ENCODE assay signal across 8 cellular contexts in the genomic region with DNA sequence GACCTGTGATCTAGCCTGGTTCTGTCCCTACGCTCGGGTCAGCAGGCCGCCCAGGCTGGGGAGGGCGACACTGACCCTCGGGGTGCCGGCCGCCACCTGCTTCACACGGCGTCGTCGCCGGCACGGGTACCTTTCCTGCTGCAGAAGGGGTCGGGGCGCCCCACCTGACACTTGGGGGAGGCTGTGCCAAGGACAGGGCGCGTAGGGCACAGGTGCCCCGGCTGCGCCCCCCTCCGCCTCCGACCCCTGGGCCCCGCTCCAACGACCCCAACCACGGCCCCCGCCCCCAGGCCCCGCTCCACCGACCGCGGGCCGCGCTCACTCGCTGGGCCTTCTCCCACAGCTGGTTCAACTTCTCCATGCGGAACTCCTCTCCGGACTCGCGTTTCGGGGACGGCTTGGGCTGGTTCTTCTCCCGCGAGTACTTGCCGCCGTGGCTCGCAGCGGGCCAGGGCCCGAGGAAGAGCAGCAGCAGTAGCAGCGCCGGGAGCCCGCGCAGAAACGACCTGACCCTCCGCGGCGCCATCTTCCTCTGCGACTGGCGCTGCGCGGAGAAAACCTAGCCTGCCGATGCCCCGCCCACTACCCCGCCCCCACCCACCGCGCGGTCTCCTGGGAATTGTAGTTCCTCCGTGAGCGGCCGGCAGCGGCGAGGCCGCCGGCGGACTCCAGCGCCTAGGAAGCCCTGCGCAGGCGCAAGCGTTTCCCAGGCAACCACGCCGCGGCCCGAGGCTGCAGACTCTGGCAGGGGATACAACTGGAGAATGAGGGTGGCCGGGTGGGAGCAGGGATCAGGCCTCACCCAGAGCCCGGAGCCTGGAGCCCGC. TPM values are rescaled to one million over a fixed set of nuclear protein-coding genes. Genes with fewer than 3 reads are reported as not detected.
A peak's percentile ranks its signal among the peaks of the same experiment; 100 is the strongest.
DNase-seq lines count a peak whose midpoint lies in the region; ATAC-seq, FAIRE-seq and TF ChIP-seq lines count a peak whose summit lies in the region.

Gene LRPAP1, minus strand, starts transcription at position 536 of the 827 bp plus-strand sequence. Its CDS starts 10 bp downstream, at position 526.

- 0 out of 2 replicates have a peak, but pooled peaks cover 3% of the 10 kb centered on the region for H3K36me3 Mint-ChIP-seq in WTC11
- peaks cover 0 to 5% (median 4%) of the 10 kb centered on the region in 3 donors for H3K36me3 Mint-ChIP-seq in immature natural killer cell

- intact Hi-C loops in spleen (cut with DNase I; ENCODE audit: low total_unique reads), result no loop called here

- CTCF ChIA-PET in A549 (lab: Yijun Ruan, JAX), result no interaction called here
- CTCF ChIA-PET in WTC11 (lab: Charles Lee), result no interaction called here

- H3K27me3 ChIP-seq in bronchial epithelial cell (ENCODE audit: control insufficient read depth, insufficient read depth, low read length) (no peaks in the 10 kb centered on the region), spleen (replicated peaks in 1 of 7) (no peaks in the 10 kb centered on the region)

- TF ChIP-seq CTCF in A549 (IDR thresholded peaks at IDR 0.05) (no peak), WTC11 (IDR thresholded peaks at IDR 0.05) (no peak), bronchial epithelial cell (IDR thresholded peaks at IDR 0.05; ENCODE audit: insufficient read depth, low read length, severe bottlenecking) (no peak), spleen (IDR thresholded peaks at IDR 0.05 in 8 of 11, conservative IDR thresholded peaks at IDR 0.05 in 3 of 11) (peak in 1 of 11 experiments; percentile 26)

- no peak for TF ChIP-seq RAD21 in A549 (conservative IDR thresholded peaks at IDR 0.05 in 1 of 2, IDR thresholded peaks at IDR 0.05 in 1 of 2)

- TF ChIP-seq EP300 in A549 (IDR thresholded peaks at IDR 0.05), result no peak

- H3K4me2 ChIP-seq in A549, result peak within 1 kb of the TSS; percentile 96

- H3K4me1 Mint-ChIP-seq in WTC11 (peaks cover 17% of the 10 kb centered on the region), immature natural killer cell (peaks cover 30 to 40% of the 10 kb centered on the region in 2 donors)

- H3K4me3 Mint-ChIP-seq in WTC11 (peak within 1 kb of the TSS; percentile 99), immature natural killer cell (peak within 1 kb of the TSS; percentile 97 to 100 (median 99))

- H3K4me1 ChIP-seq in A549 (peaks cover 8% of the 10 kb centered on the region; the same call in 2 of the 3 replicates), spleen (peaks cover 28 to 60% (median 52%) of the 10 kb centered on the region in 6 donors)

- no peak for FAIRE-seq in A549 (lab: Jason Lieb, UNC)
- no peak for FAIRE-seq in bronchial epithelial cell (lab: Jason Lieb, UNC)

- no peaks in the 10 kb centered on the region for H3K9me3 ChIP-seq in A549
- H3K9me3 ChIP-seq in spleen, result no peaks in the 10 kb centered on the region

- POLR2A ChIA-PET in A549 (lab: Yijun Ruan, JAX) (no interaction called here), WTC11 (lab: Charles Lee) (no interaction called here)

- H3K27me3 Mint-ChIP-seq in WTC11 (ENCODE audit: low read depth) (peaks cover 37% of the 10 kb centered on the region), immature natural killer cell (ENCODE audit: low read depth in 3 of 3) (peaks cover 0 to 6% (median 5%) of the 10 kb centered on the region in 3 donors)

- H3K27ac ChIP-seq in A549, result peak within 1 kb of the TSS; percentile 87 to 93
- peak within 1 kb of the TSS; percentile 62 to 90 (median 78) for H3K27ac ChIP-seq in spleen

- TF ChIP-seq POLR2A in A549 (IDR thresholded peaks at IDR 0.05; ENCODE audit: low read length), result peak; percentile 92
- TF ChIP-seq POLR2A in spleen (IDR thresholded peaks at IDR 0.05), result peak; percentile 37 to 95 (median 43)

- WGBS in A549 (ENCODE audit: missing lambda C conversion rate), result 0% methylated on average over 7 of the region's 82 CpGs
- 0 to 1% (median 0%) methylated on average over 16 to 82 of the region's 82 CpGs for WGBS in spleen, 5 donors

- ATAC-seq in A549 (peak; percentile 94 to 97), GM18867 (IDR thresholded peaks at IDR 0.05; ENCODE audit: unreplicated experiment) (peak; percentile 76), HG03103 (IDR thresholded peaks at IDR 0.05; ENCODE audit: low read depth, unreplicated experiment) (peak; percentile 62), WTC11 (peak; percentile 92)

- peak; percentile 81 to 97 for DNase-seq in A549 (ENCODE audit: low read depth in 1 of 2, low spot score in 1 of 2)
- peak; percentile 92 for DNase-seq in NCI-H2227 (lab: John Stamatoyannopoulos, UW; ENCODE audit: unreplicated experiment)
- DNase-seq in WTC11 (ENCODE audit: low spot score), result peak; percentile 96
- peak; percentile 69 for DNase-seq in bronchial epithelial cell (ENCODE audit: low read depth)
- DNase-seq in immature natural killer cell, result peak; percentile 83 to 87 (median 87)
- DNase-seq in spleen, result peak; percentile 98

- no peaks in the 10 kb centered on the region for H3K9me3 Mint-ChIP-seq in WTC11
- peaks cover 0 to 5% (median 2%) of the 10 kb centered on the region in 6 donors for H3K9me3 Mint-ChIP-seq in immature natural killer cell

- H3K36me3 ChIP-seq in bronchial epithelial cell (ENCODE audit: control insufficient read depth, insufficient read depth, low read length) (peaks cover 23% of the 10 kb centered on the region), spleen (peaks cover 0 to 27% (median 9%) of the 10 kb centered on the region in 6 donors)

- H3K27ac Mint-ChIP-seq in WTC11 (peak within 1 kb of the TSS; percentile 94), immature natural killer cell (peak within 1 kb of the TSS; percentile 80 to 95 (median 91))

- peak within 1 kb of the TSS; percentile 92 for H3K4me3 ChIP-seq in A549
- H3K4me3 ChIP-seq in bronchial epithelial cell (ENCODE audit: low read depth, low read length), result peak within 1 kb of the TSS; percentile 91
- H3K4me3 ChIP-seq in spleen, result peak within 1 kb of the TSS; percentile 71 to 94 (median 86)

TF ChIP-seq in A549, 52 proteins besides CTCF, POLR2A, EP300 and RAD21 (continues in another document):
- TF ChIP-seq PHF8 (IDR thresholded peaks at IDR 0.05; ENCODE audit: borderline replicate concordance, low read depth), result peak; percentile 97
- no peak for TF ChIP-seq MAZ (IDR thresholded peaks at IDR 0.05; ENCODE audit: borderline replicate concordance, low read depth, low read length)
- peak; percentile 59 to 82; a peak in 4 of 5 replicates for TF ChIP-seq JUN (IDR thresholded peaks at IDR 0.05)
- no peak for TF ChIP-seq MAFK (IDR thresholded peaks at IDR 0.05; ENCODE audit: partially characterized antibody)
- TF ChIP-seq MAX (IDR thresholded peaks at IDR 0.05), result no peak; the same call in 1 of the 2 replicates
- TF ChIP-seq, protein P1, sequence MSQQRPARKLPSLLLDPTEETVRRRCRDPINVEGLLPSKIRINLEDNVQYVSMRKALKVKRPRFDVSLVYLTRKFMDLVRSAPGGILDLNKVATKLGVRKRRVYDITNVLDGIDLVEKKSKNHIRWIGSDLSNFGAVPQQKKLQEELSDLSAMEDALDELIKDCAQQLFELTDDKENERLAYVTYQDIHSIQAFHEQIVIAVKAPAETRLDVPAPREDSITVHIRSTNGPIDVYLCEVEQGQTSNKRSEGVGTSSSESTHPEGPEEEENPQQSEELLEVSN (IDR thresholded peaks at IDR 0.05; ENCODE audit: borderline replicate concordance, low read depth), result peak; percentile 7; the same call in 1 of the 2 replicates

TF ChIP-seq in WTC11, 78 proteins besides CTCF, POLR2A, EP300 and RAD21 (continues in another document):
- TF ChIP-seq NFATC4 (CRISPR knock-in tag; IDR thresholded peaks at IDR 0.05) (no peak), CDX4 (CRISPR knock-in tag; IDR thresholded peaks at IDR 0.05; ENCODE audit: borderline replicate concordance) (no peak), ZNF121 (CRISPR knock-in tag; IDR thresholded peaks at IDR 0.05) (no peak), MLX (CRISPR knock-in tag; IDR thresholded peaks at IDR 0.05) (no peak), GTF2I (CRISPR knock-in tag; conservative IDR thresholded peaks at IDR 0.05) (no peak), SMAD4 (CRISPR knock-in tag; IDR thresholded peaks at IDR 0.05) (no peak), ZNF263 (CRISPR knock-in tag; IDR thresholded peaks at IDR 0.05; ENCODE audit: low read depth) (no peak), ERG (CRISPR knock-in tag; IDR thresholded peaks at IDR 0.05) (no peak)

RNA-seq across cellular contexts. Expression of gene LRPAP1, which starts in this region (rescaled TPM):
- polyA plus RNA-seq in A549 (2011; rRNA removed), result 60.7 and 64.3 TPM in 2 replicates
- 85.6 and 89.7 TPM in 2 replicates for polyA plus RNA-seq in A549 (2012; cell fraction: cytosol; rRNA removed)
- polyA plus RNA-seq in A549 (2012; cell fraction: nucleus; rRNA removed), result 100 and 139 TPM in 2 replicates
- polyA plus RNA-seq in A549 (2017; fragmentation: RNase III; extraction: RNeasy Plus Mini Kit Qiagen cat#74134 plus additional on column Dnase treatment), result 79.1 to 81.1 TPM (median 80.1 TPM) in 3 replicates
- polyA minus RNA-seq in A549 (2011; rRNA and poly(A)+ RNA removed), result 16.5 and 22.0 TPM in 2 replicates
- total RNA-seq in WTC11 (2021), result 90.8 to 106 TPM (median 97.4 TPM) in 3 replicates
- 53.7 and 106 TPM in 2 replicates for total RNA-seq in bronchial epithelial cell
- polyA plus RNA-seq in immature natural killer cell, result 100 to 1,000 TPM in 2 of 3 donors, 10 to 100 TPM in 1; 98.7 to 185 (median 148) TPM
- total RNA-seq in spleen, result 100 to 1,000 TPM in 6 of 7 donors, 10 to 100 TPM in 1; 89.0 to 131 (median 116) TPM
- polyA plus RNA-seq in spleen, result 10 to 100 TPM; 28.1 to 47.4 (median 37.5) TPM

Comparison
In these comparisons a context has a peak if more than half of its experiments do, and no peak if none do; other contexts are left out.
1. Peak in every context shown above with its lines: DNase-seq, ATAC-seq, H3K4me3 ChIP-seq and H3K27ac ChIP-seq.